17 cellular contexts compared by ENCODE assay signal in genomic region chr11:34337016-34337415, GRCh38.
"Had no signal": no experiment of that assay in that cellular context is flagged by ENCODE, and none has a peak within 500 bp of the region (broad histone marks: within the 10 kb centered on the region; RNA-seq: fewer than 3 reads in every experiment).

No MANE protein-coding gene starts in this region.

- H3K4me3 ChIP-seq: body of pancreas, thoracic aorta, upper lobe of right lung had no signal

- H3K27me3 ChIP-seq: body of pancreas, upper lobe of right lung had no signal

- ATAC-seq: activated CD4-positive, CD25-positive, alpha-beta regulatory T cell treated with anti-CD3 and anti-CD28 coated beads, Interleukin-2, amount 50 U/mL, for 24 hours; body of pancreas; left colon; T-helper 17 cell; upper lobe of right lung had no signal

- H3K27me3 Mint-ChIP-seq: activated naive CD4-positive, alpha-beta T cell treated with anti-CD3 and anti-CD28 coated beads, Interleukin-2, amount 50 U/mL, for 24 hours had no signal

- H3K9me3 Mint-ChIP-seq: activated CD4-positive, alpha-beta memory T cell treated with anti-CD3 and anti-CD28 coated beads, Interleukin-2, amount 10 ng/mL, durations not matched to agents 7 days and 5 days; activated CD4-positive, alpha-beta T cell treated with anti-CD3 and anti-CD28 coated beads, Interleukin-2, amount 10 ng/mL, durations not matched to agents 24 days and 14 days; activated naive CD4-positive, alpha-beta T cell treated with anti-CD3 and anti-CD28 coated beads, Interleukin-2, amount 50 U/mL, for 24 hours; neural crest cell had no signal

- H3K36me3 ChIP-seq: thoracic aorta, upper lobe of right lung had no signal

- H3K27ac Mint-ChIP-seq: activated CD4-positive, alpha-beta memory T cell treated with anti-CD3 and anti-CD28 coated beads, Interleukin-2, amount 10 ng/mL, durations not matched to agents 7 days and 5 days; activated CD4-positive, alpha-beta T cell treated with anti-CD3 and anti-CD28 coated beads, Interleukin-2, amount 10 ng/mL, durations not matched to agents 24 days and 14 days; activated naive CD4-positive, alpha-beta T cell treated with anti-CD3 and anti-CD28 coated beads, Interleukin-2, amount 50 U/mL, for 24 hours; T-helper 17 cell had no signal

- DNase-seq: activated CD4-positive, alpha-beta memory T cell treated with anti-CD3 and anti-CD28 coated beads, Interleukin-2, amount 10 ng/mL, durations not matched to agents 7 days and 5 days; activated CD4-positive, alpha-beta T cell treated with anti-CD3 and anti-CD28 coated beads, Interleukin-2, amount 10 ng/mL, durations not matched to agents 24 days and 14 days; activated gamma-delta T cell treated with Interleukin-2 at 50 U/mL for 16 hours; activated T-cell treated with anti-CD3 and anti-CD28 coated beads for 4 hours; anterior cingulate cortex; body of pancreas; left colon; mesenchymal stem cell; retina; stimulated activated CD4-positive, alpha-beta T cell treated with anti-CD3 and anti-CD28 coated beads, Interleukin-4, amount 100 ng/mL, for 1 hour; stimulated activated naive CD4-positive, alpha-beta T cell; T-helper 17 cell; upper lobe of right lung had no signal

- H3K9me3 ChIP-seq: body of pancreas, thoracic aorta, upper lobe of right lung had no signal

- H3K27ac ChIP-seq: body of pancreas, thoracic aorta, upper lobe of right lung had no signal

- H3K4me3 Mint-ChIP-seq: activated CD4-positive, alpha-beta memory T cell treated with anti-CD3 and anti-CD28 coated beads, Interleukin-2, amount 10 ng/mL, durations not matched to agents 7 days and 5 days; activated CD4-positive, alpha-beta T cell treated with anti-CD3 and anti-CD28 coated beads, Interleukin-2, amount 10 ng/mL, durations not matched to agents 24 days and 14 days; activated naive CD4-positive, alpha-beta T cell treated with anti-CD3 and anti-CD28 coated beads, Interleukin-2, amount 50 U/mL, for 24 hours; neural crest cell; T-helper 17 cell had no signal
